Comparison of ENCODE assay signal across 8 cellular contexts in the genomic region with DNA sequence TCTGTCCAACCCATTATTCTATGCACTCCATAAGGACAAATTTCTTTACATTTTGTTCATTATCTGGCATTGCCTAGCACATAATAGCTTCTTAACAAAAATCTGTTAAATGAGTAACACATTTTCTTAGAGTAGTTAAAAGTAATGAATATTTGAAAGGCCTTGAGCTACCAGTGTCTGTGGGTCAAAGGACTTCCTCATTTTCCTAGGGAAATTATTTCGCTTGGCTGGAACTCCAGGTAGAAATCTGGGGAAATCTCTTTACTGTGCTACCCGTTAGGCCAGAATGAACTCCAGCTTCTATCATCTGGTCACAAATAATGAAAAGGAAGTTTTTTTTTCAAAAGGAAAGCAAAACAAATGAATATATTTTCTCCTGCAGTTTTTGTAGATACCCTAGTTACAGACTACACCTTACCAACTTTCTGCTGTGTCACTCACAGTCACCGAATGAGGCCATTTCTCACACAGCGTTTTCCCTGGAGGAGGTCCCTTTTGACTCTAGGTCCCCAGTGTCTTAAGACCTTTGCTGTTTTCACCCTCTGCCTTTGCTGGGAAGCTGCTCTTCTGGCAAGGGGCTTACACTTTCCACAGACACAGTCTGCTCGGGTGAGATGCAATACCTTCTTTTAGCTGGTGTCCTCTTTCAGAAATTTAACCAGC.
DNase-seq lines count a peak whose midpoint lies in the region; ATAC-seq lines count a peak whose summit lies in the region.

No MANE protein-coding gene starts in this region.

- ATAC-seq in GM18502 (IDR thresholded peaks at IDR 0.05; ENCODE audit: poor library complexity, unreplicated experiment), result peak; percentile 41
- ATAC-seq in HG02642 (IDR thresholded peaks at IDR 0.05; ENCODE audit: poor library complexity, unreplicated experiment), result peak; percentile 38
- no peak for ATAC-seq in HG03097 (IDR thresholded peaks at IDR 0.05; ENCODE audit: low FRiP score, unreplicated experiment)

- DNase-seq in UCSD-AML1 (lab: John Stamatoyannopoulos, UW; ENCODE audit: unreplicated experiment), result peak; percentile 5
- DNase-seq in medulla oblongata (ENCODE audit: extremely low spot score), result peak; percentile 30
- no peak for DNase-seq in OCI-M2 (lab: John Stamatoyannopoulos, UW; ENCODE audit: unreplicated experiment)
- no peak for DNase-seq in middle frontal gyrus (ENCODE audit: extremely low spot score, low spot score)
- no peak for DNase-seq in HCEC 1CT

Comparison
In these comparisons a context has a peak if more than half of its experiments do, and no peak if none do; other contexts are left out.
1. DNase-seq: peak in UCSD-AML1 (single experiment) and medulla oblongata (single experiment); none in OCI-M2 (single experiment), middle frontal gyrus (single experiment) and HCEC 1CT (single experiment).